Comparison of ENCODE assay signal across 17 cellular contexts in the genomic region with DNA sequence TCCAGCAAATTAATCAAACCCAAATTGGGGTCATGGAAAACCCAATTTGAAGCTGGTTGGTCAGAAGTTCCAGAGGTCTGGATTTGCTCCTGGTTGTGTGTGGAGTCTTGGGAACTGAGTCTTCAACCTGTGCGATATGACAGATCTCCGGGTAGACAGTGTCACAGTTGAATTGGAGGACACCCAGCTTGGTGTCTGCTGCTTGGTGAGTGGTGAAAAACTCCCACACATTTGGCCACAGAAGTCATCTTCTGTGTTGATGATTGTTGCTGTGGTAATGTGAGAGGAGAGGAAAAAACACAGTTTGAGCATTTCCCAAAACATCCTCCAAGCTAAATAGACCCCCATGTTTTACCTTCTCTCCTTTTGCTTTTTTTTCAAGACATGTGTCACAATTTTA.
A peak's percentile ranks its signal among the peaks of the same experiment; 100 is the strongest.
DNase-seq lines count a peak whose midpoint lies in the region; ATAC-seq and TF ChIP-seq lines count a peak whose summit lies in the region.
"Had no signal": no experiment of that assay in that cellular context is flagged by ENCODE, and none has a peak within 500 bp of the region (broad histone marks: within the 10 kb centered on the region; RNA-seq: fewer than 3 reads in every experiment).

No MANE protein-coding gene starts in this region.

- H3K36me3 ChIP-seq in brain microvascular endothelial cell (replicated peaks): no peaks in the 10 kb centered on the region
- H3K36me3 ChIP-seq: HAP-1, SJCRH30 had no signal

- no peak for TF ChIP-seq CTCF in brain microvascular endothelial cell (IDR thresholded peaks at IDR 0.05; ENCODE audit: low read depth, low read length, missing control alignments)

- CTCF ChIA-PET in activated CD4-positive, alpha-beta T cell treated with anti-CD3 and anti-CD28 coated beads for 36 hours (lab: Charles Lee): no interaction called here
- CTCF ChIA-PET in activated CD4-positive, alpha-beta T cell treated with anti-CD3 and anti-CD28 coated beads, Interleukin-2, amount 10 ng/mL, durations not matched to agents 7 days and 5 days (lab: Charles Lee): no interaction called here

- in situ Hi-C loops in brain microvascular endothelial cell (cut with HindIII; ENCODE audit: low pct_ligation_motif_present, low sequenced_read_pairs): no loop called here

- no peak overlapping the region for H3K4me3 Mint-ChIP-seq in activated CD4-positive, alpha-beta T cell treated with anti-CD3 and anti-CD28 coated beads for 36 hours
- H3K4me3 Mint-ChIP-seq in activated CD4-positive, alpha-beta T cell treated with anti-CD3 and anti-CD28 coated beads, Interleukin-2, amount 10 ng/mL, durations not matched to agents 7 days and 5 days: no peak overlapping the region
- H3K4me3 Mint-ChIP-seq in stimulated activated effector memory CD8-positive, alpha-beta T cell treated with anti-CD3 and anti-CD28 coated beads, Interleukin-12 subunit alpha, Interleukin-12 subunit beta, amount 100 ng/mL, for 72 hours: no peak overlapping the region
- H3K4me3 Mint-ChIP-seq in natural killer cell treated with Interleukin-12 subunit alpha and Interleukin-12 subunit beta and Interleukin-15 and Interleukin-18, amount 100 ng/mL, for 72 hours: no peak overlapping the region

- DNase-seq in activated CD4-positive, alpha-beta T cell treated with anti-CD3 and anti-CD28 coated beads for 36 hours: peak; percentile 13
- DNase-seq in activated CD4-positive, alpha-beta T cell treated with anti-CD3 and anti-CD28 coated beads, Interleukin-2, amount 10 ng/mL, durations not matched to agents 7 days and 5 days: no peak
- peak; percentile 58 for DNase-seq in RPMI7951 (ENCODE audit: low read depth)
- peak; percentile 18 for DNase-seq in brain microvascular endothelial cell
- no peak for DNase-seq in stimulated activated effector memory CD8-positive, alpha-beta T cell treated with anti-CD3 and anti-CD28 coated beads, Interleukin-12 subunit alpha, Interleukin-12 subunit beta, amount 100 ng/mL, for 72 hours (ENCODE audit: low spot score in 2 of 2)
- no peak for DNase-seq in natural killer cell treated with Interleukin-12 subunit alpha and Interleukin-12 subunit beta and Interleukin-15 and Interleukin-18, amount 100 ng/mL, for 72 hours (ENCODE audit: low spot score)
- no peak for DNase-seq in T-helper 1 cell
- DNase-seq in ureter (ENCODE audit: low spot score): no peak
- DNase-seq: AML-193, DMS79, NCI-H1694 treated with DMSO at 0.1 percent for 48 hours, NCI-H510A, PC-3, SJCRH30 had no signal

- no peaks in the 10 kb centered on the region for H3K27me3 ChIP-seq in brain microvascular endothelial cell (replicated peaks)
- H3K27me3 ChIP-seq: SJCRH30 had no signal

- ATAC-seq in activated CD4-positive, alpha-beta T cell treated with anti-CD3 and anti-CD28 coated beads for 36 hours: no peak
- ATAC-seq in stimulated activated effector memory CD8-positive, alpha-beta T cell treated with anti-CD3 and anti-CD28 coated beads, Interleukin-12 subunit alpha, Interleukin-12 subunit beta, amount 100 ng/mL, for 72 hours: peak; percentile 54
- no peak for ATAC-seq in natural killer cell treated with Interleukin-12 subunit alpha and Interleukin-12 subunit beta and Interleukin-15 and Interleukin-18, amount 100 ng/mL, for 72 hours
- ATAC-seq: PC-3 had no signal

- H3K9me3 Mint-ChIP-seq in activated CD4-positive, alpha-beta T cell treated with anti-CD3 and anti-CD28 coated beads for 36 hours (ENCODE audit: low read depth): no peaks in the 10 kb centered on the region
- H3K9me3 Mint-ChIP-seq in activated CD4-positive, alpha-beta T cell treated with anti-CD3 and anti-CD28 coated beads, Interleukin-2, amount 10 ng/mL, durations not matched to agents 7 days and 5 days: no peaks in the 10 kb centered on the region
- no peaks in the 10 kb centered on the region for H3K9me3 Mint-ChIP-seq in stimulated activated effector memory CD8-positive, alpha-beta T cell treated with anti-CD3 and anti-CD28 coated beads, Interleukin-12 subunit alpha, Interleukin-12 subunit beta, amount 100 ng/mL, for 72 hours
- peaks cover 4% of the 10 kb centered on the region for H3K9me3 Mint-ChIP-seq in natural killer cell treated with Interleukin-12 subunit alpha and Interleukin-12 subunit beta and Interleukin-15 and Interleukin-18, amount 100 ng/mL, for 72 hours

- no peaks in the 10 kb centered on the region for H3K4me1 Mint-ChIP-seq in activated CD4-positive, alpha-beta T cell treated with anti-CD3 and anti-CD28 coated beads for 36 hours
- no peaks in the 10 kb centered on the region for H3K4me1 Mint-ChIP-seq in activated CD4-positive, alpha-beta T cell treated with anti-CD3 and anti-CD28 coated beads, Interleukin-2, amount 10 ng/mL, durations not matched to agents 7 days and 5 days
- H3K4me1 Mint-ChIP-seq in stimulated activated effector memory CD8-positive, alpha-beta T cell treated with anti-CD3 and anti-CD28 coated beads, Interleukin-12 subunit alpha, Interleukin-12 subunit beta, amount 100 ng/mL, for 72 hours: no peaks in the 10 kb centered on the region
- H3K4me1 Mint-ChIP-seq in natural killer cell treated with Interleukin-12 subunit alpha and Interleukin-12 subunit beta and Interleukin-15 and Interleukin-18, amount 100 ng/mL, for 72 hours (ENCODE audit: low read depth in 2 of 2): no peaks in the 10 kb centered on the region

- H3K27ac ChIP-seq in brain microvascular endothelial cell: no peak overlapping the region
- H3K27ac ChIP-seq: 22Rv1, C4-2B, SJCRH30 had no signal

- H3K36me3 Mint-ChIP-seq in activated CD4-positive, alpha-beta T cell treated with anti-CD3 and anti-CD28 coated beads for 36 hours (ENCODE audit: low read depth): no peaks in the 10 kb centered on the region
- H3K36me3 Mint-ChIP-seq in activated CD4-positive, alpha-beta T cell treated with anti-CD3 and anti-CD28 coated beads, Interleukin-2, amount 10 ng/mL, durations not matched to agents 7 days and 5 days (ENCODE audit: low read depth): no peaks in the 10 kb centered on the region
- no peaks in the 10 kb centered on the region for H3K36me3 Mint-ChIP-seq in stimulated activated effector memory CD8-positive, alpha-beta T cell treated with anti-CD3 and anti-CD28 coated beads, Interleukin-12 subunit alpha, Interleukin-12 subunit beta, amount 100 ng/mL, for 72 hours
- H3K36me3 Mint-ChIP-seq in natural killer cell treated with Interleukin-12 subunit alpha and Interleukin-12 subunit beta and Interleukin-15 and Interleukin-18, amount 100 ng/mL, for 72 hours: no peaks in the 10 kb centered on the region

- no peaks in the 10 kb centered on the region for H3K27me3 Mint-ChIP-seq in activated CD4-positive, alpha-beta T cell treated with anti-CD3 and anti-CD28 coated beads for 36 hours
- no peaks in the 10 kb centered on the region for H3K27me3 Mint-ChIP-seq in activated CD4-positive, alpha-beta T cell treated with anti-CD3 and anti-CD28 coated beads, Interleukin-2, amount 10 ng/mL, durations not matched to agents 7 days and 5 days
- no peaks in the 10 kb centered on the region for H3K27me3 Mint-ChIP-seq in natural killer cell treated with Interleukin-12 subunit alpha and Interleukin-12 subunit beta and Interleukin-15 and Interleukin-18, amount 100 ng/mL, for 72 hours

- intact Hi-C loops in activated CD4-positive, alpha-beta T cell treated with anti-CD3 and anti-CD28 coated beads for 36 hours (cut with DNase I, micrococcal nuclease): no loop called here

- H3K4me3 ChIP-seq in brain microvascular endothelial cell (ENCODE audit: low read depth, low read length): no peak overlapping the region
- H3K4me3 ChIP-seq: HAP-1, SJCRH30 had no signal

- H3K27ac Mint-ChIP-seq in activated CD4-positive, alpha-beta T cell treated with anti-CD3 and anti-CD28 coated beads for 36 hours: no peak overlapping the region
- no peak overlapping the region for H3K27ac Mint-ChIP-seq in activated CD4-positive, alpha-beta T cell treated with anti-CD3 and anti-CD28 coated beads, Interleukin-2, amount 10 ng/mL, durations not matched to agents 7 days and 5 days
- no peak overlapping the region for H3K27ac Mint-ChIP-seq in stimulated activated effector memory CD8-positive, alpha-beta T cell treated with anti-CD3 and anti-CD28 coated beads, Interleukin-12 subunit alpha, Interleukin-12 subunit beta, amount 100 ng/mL, for 72 hours
- no peak overlapping the region for H3K27ac Mint-ChIP-seq in natural killer cell treated with Interleukin-12 subunit alpha and Interleukin-12 subunit beta and Interleukin-15 and Interleukin-18, amount 100 ng/mL, for 72 hours

- POLR2A ChIA-PET in activated CD4-positive, alpha-beta T cell treated with anti-CD3 and anti-CD28 coated beads for 36 hours (lab: Charles Lee): no interaction called here
- POLR2A ChIA-PET in activated CD4-positive, alpha-beta T cell treated with anti-CD3 and anti-CD28 coated beads, Interleukin-2, amount 10 ng/mL, durations not matched to agents 7 days and 5 days (lab: Charles Lee): no interaction called here

Comparison
In these comparisons a context has a peak if more than half of its experiments do, and no peak if none do; other contexts are left out.
1. DNase-seq: peak in activated CD4-positive, alpha-beta T cell treated with anti-CD3 and anti-CD28 coated beads for 36 hours (single experiment), RPMI7951 (single experiment) and brain microvascular endothelial cell (single experiment); none in activated CD4-positive, alpha-beta T cell treated with anti-CD3 and anti-CD28 coated beads, Interleukin-2, amount 10 ng/mL, durations not matched to agents 7 days and 5 days (single experiment), stimulated activated effector memory CD8-positive, alpha-beta T cell treated with anti-CD3 and anti-CD28 coated beads, Interleukin-12 subunit alpha, Interleukin-12 subunit beta, amount 100 ng/mL, for 72 hours (0 of 2), natural killer cell treated with Interleukin-12 subunit alpha and Interleukin-12 subunit beta and Interleukin-15 and Interleukin-18, amount 100 ng/mL, for 72 hours (single experiment), T-helper 1 cell (0 of 5) and ureter (single experiment).